8 cellular contexts compared by ENCODE assay signal in genomic region chr3:169769287-169770181, GRCh38. TPM values are rescaled to one million over a fixed set of nuclear protein-coding genes. Genes with fewer than 3 reads are reported as not detected.
DNase-seq lines count a peak whose midpoint lies in the region; ATAC-seq and TF ChIP-seq lines count a peak whose summit lies in the region.

TSS of gene ACTRT3 (minus strand) at chr3:169769561. CDS start at chr3:169769520, 41 bp downstream.

- H3K27me3 ChIP-seq in BJ (ENCODE audit: control insufficient read depth, insufficient read depth, low read length): no peaks in the 10 kb centered on the region
- no peaks in the 10 kb centered on the region for H3K27me3 ChIP-seq in HUES48 (ENCODE audit: control insufficient read depth, insufficient read depth, low read length)
- no peaks in the 10 kb centered on the region for H3K27me3 ChIP-seq in cardiac muscle cell
- no peaks in the 10 kb centered on the region for H3K27me3 ChIP-seq in transverse colon

- peak within 1 kb of the TSS; percentile 84 for H3K27ac Mint-ChIP-seq in activated naive CD8-positive, alpha-beta T cell treated with anti-CD3 and anti-CD28 coated beads for 36 hours
- H3K27ac Mint-ChIP-seq in osteocyte (ENCODE audit: unreplicated experiment): peak within 1 kb of the TSS; percentile 92

- in situ Hi-C loops in transverse colon (cut with MboI; ENCODE audit: low pct_ligation_motif_present in 1 of 4, low pct_unique_long_range_greater_than_20kb in 1 of 4, low sequenced_read_pairs in 3 of 4): no loop called here

- ATAC-seq in GM19438 (IDR thresholded peaks at IDR 0.05; ENCODE audit: low read depth, unreplicated experiment): peak; percentile 16
- peak; percentile 33 for ATAC-seq in SK-N-SH treated with all-trans-retinoic acid at 6 μM for 48 hours

- no peaks in the 10 kb centered on the region for H3K36me3 ChIP-seq in BJ (ENCODE audit: control insufficient read depth, insufficient read depth, low read length)
- H3K36me3 ChIP-seq in HUES48 (ENCODE audit: control insufficient read depth, insufficient read depth, low read length): peaks cover 10% of the 10 kb centered on the region; the same call in 1 of the 2 replicates
- H3K36me3 ChIP-seq in cardiac muscle cell: peaks cover 4% of the 10 kb centered on the region
- peaks cover 0 to under 1% (median 0%) of the 10 kb centered on the region in 4 donors for H3K36me3 ChIP-seq in transverse colon

- H3K4me3 ChIP-seq in BJ (ENCODE audit: low read depth, low read length) (peak within 1 kb of the TSS; percentile 52), HUES48 (ENCODE audit: low read depth, low read length) (peak within 1 kb of the TSS; percentile 91), cardiac muscle cell (peak within 1 kb of the TSS; percentile 49), transverse colon (peak within 1 kb of the TSS; percentile 37 to 75 (median 48))

- peaks cover 9% of the 10 kb centered on the region for H3K27me3 Mint-ChIP-seq in activated naive CD8-positive, alpha-beta T cell treated with anti-CD3 and anti-CD28 coated beads for 36 hours
- H3K27me3 Mint-ChIP-seq in osteocyte (ENCODE audit: unreplicated experiment): no peaks in the 10 kb centered on the region

- intact Hi-C loops in transverse colon (cut with DNase I; ENCODE audit: low total_unique reads): loop anchor here (10.0 kb wide), 1 partner anchor 195 kb away; the partner anchor contains the start of gene SEC62

- CTCF ChIA-PET in BJ (lab: Yijun Ruan, JAX): interaction anchor here (0.9 kb wide), 1 partner anchor 198 kb away, joined by 4 read pairs; the partner anchor contains the start of gene SEC62

- H3K9ac ChIP-seq in HUES48 (ENCODE audit: low read depth, low read length): peak within 1 kb of the TSS; percentile 61

- peak; percentile 15; the same call in 1 of the 2 replicates for TF ChIP-seq CTCF in BJ (IDR thresholded peaks at IDR 0.05; ENCODE audit: insufficient read depth, low read depth, low read length)
- TF ChIP-seq CTCF in cardiac muscle cell (IDR thresholded peaks at IDR 0.05; ENCODE audit: low read depth, low read length): no peak
- TF ChIP-seq CTCF in osteocyte (IDR thresholded peaks at IDR 0.05): no peak
- TF ChIP-seq CTCF in transverse colon (IDR thresholded peaks at IDR 0.05): no peak

- H3K4me1 ChIP-seq in HUES48 (ENCODE audit: control insufficient read depth, insufficient read depth, low read length) (peaks cover 8% of the 10 kb centered on the region; the same call in 1 of the 2 replicates), cardiac muscle cell (ENCODE audit: low read depth) (peaks cover 9% of the 10 kb centered on the region), transverse colon (peaks cover 8 to 15% (median 9%) of the 10 kb centered on the region in 4 donors)

- H3K9me3 Mint-ChIP-seq in activated naive CD8-positive, alpha-beta T cell treated with anti-CD3 and anti-CD28 coated beads for 36 hours: peaks cover 3% of the 10 kb centered on the region
- peaks cover 5% of the 10 kb centered on the region for H3K9me3 Mint-ChIP-seq in osteocyte (ENCODE audit: unreplicated experiment)

- peaks cover 18% of the 10 kb centered on the region for H3K36me3 Mint-ChIP-seq in activated naive CD8-positive, alpha-beta T cell treated with anti-CD3 and anti-CD28 coated beads for 36 hours
- H3K36me3 Mint-ChIP-seq in osteocyte (ENCODE audit: unreplicated experiment): no peaks in the 10 kb centered on the region

- H3K27ac ChIP-seq in HUES48 (ENCODE audit: low read depth, low read length): peak within 1 kb of the TSS; percentile 75
- peak within 1 kb of the TSS; percentile 56 for H3K27ac ChIP-seq in cardiac muscle cell
- peak within 1 kb of the TSS; percentile 84 to 93 (median 90) for H3K27ac ChIP-seq in transverse colon

- H3K4me3 Mint-ChIP-seq in activated naive CD8-positive, alpha-beta T cell treated with anti-CD3 and anti-CD28 coated beads for 36 hours: peak within 1 kb of the TSS; percentile 85
- peak within 1 kb of the TSS; percentile 84 for H3K4me3 Mint-ChIP-seq in osteocyte (ENCODE audit: unreplicated experiment)

- POLR2A ChIA-PET in BJ (lab: Charles Lee): no interaction called here

- peaks cover 25% of the 10 kb centered on the region for H3K4me1 Mint-ChIP-seq in activated naive CD8-positive, alpha-beta T cell treated with anti-CD3 and anti-CD28 coated beads for 36 hours
- peaks cover 18% of the 10 kb centered on the region for H3K4me1 Mint-ChIP-seq in osteocyte (ENCODE audit: unreplicated experiment)

- no peak for DNase-seq in BJ (ENCODE audit: low read depth)
- DNase-seq in activated naive CD8-positive, alpha-beta T cell treated with anti-CD3 and anti-CD28 coated beads for 36 hours: peak; percentile 74
- DNase-seq in cardiac muscle cell (ENCODE audit: low read depth in 1 of 2, low spot score in 1 of 2): peak; percentile 78 to 82
- peak; percentile 87 for DNase-seq in osteocyte (ENCODE audit: extremely low spot score, unreplicated experiment)
- DNase-seq in transverse colon: peak; percentile 77

- 2 to 4% methylated on average over 8 to 32 of the region's 51 CpGs for WGBS in transverse colon (ENCODE audit: low coverage in 1 of 2), 2 donors

- TF ChIP-seq POLR2A in transverse colon (IDR thresholded peaks at IDR 0.05): peak; percentile 76

- no peak for TF ChIP-seq EP300 in transverse colon (IDR thresholded peaks at IDR 0.05; ENCODE audit: low read depth)

- H3K9me3 ChIP-seq in HUES48 (ENCODE audit: control insufficient read depth, insufficient read depth, low read length) (no peaks in the 10 kb centered on the region), cardiac muscle cell (ENCODE audit: low read depth) (no peaks in the 10 kb centered on the region), transverse colon (no peaks in the 10 kb centered on the region)

TF ChIP-seq in SK-N-SH treated with all-trans-retinoic acid at 6 μM for 48 hours, 23 proteins besides CTCF, POLR2A, EP300 and RAD21:
- no peak for TF ChIP-seq TOX (CRISPR knock-in tag; IDR thresholded peaks at IDR 0.05; ENCODE audit: borderline replicate concordance)
- TF ChIP-seq TCF4 (CRISPR knock-in tag; IDR thresholded peaks at IDR 0.05; ENCODE audit: borderline replicate concordance): no peak
- no peak for TF ChIP-seq ARNTL (CRISPR knock-in tag; IDR thresholded peaks at IDR 0.05; ENCODE audit: borderline replicate concordance, low read depth)
- 0 out of 2 replicates have a peak, but pooled peaks have one; percentile 42 for TF ChIP-seq ZFP3 (CRISPR knock-in tag; IDR thresholded peaks at IDR 0.05)
- TF ChIP-seq RARB (CRISPR knock-in tag; IDR thresholded peaks at IDR 0.05): no peak
- no peak for TF ChIP-seq OSR1 (CRISPR knock-in tag; IDR thresholded peaks at IDR 0.05)

RNA-seq across cellular contexts. Expression of gene ACTRT3, which starts in this region (rescaled TPM):
- 2.3 and 2.9 TPM in 2 replicates for polyA plus RNA-seq in BJ (2011; rRNA removed)
- polyA minus RNA-seq in BJ (2011; rRNA and poly(A)+ RNA removed): 0.98 and 1.5 TPM in 2 replicates
- total RNA-seq in activated naive CD8-positive, alpha-beta T cell treated with anti-CD3 and anti-CD28 coated beads for 36 hours: 1 to 10 TPM; 1.2 to 1.7 TPM
- total RNA-seq in cardiac muscle cell: 1.7 TPM in 2 replicates
- polyA plus RNA-seq in cardiac muscle cell: 1.7 and 2.3 TPM in 2 replicates
- total RNA-seq in osteocyte: 2.5 and 2.7 TPM in 2 replicates
- 1 to 10 TPM in 1 of 4 donors, under 1 TPM in 1, not detected in 2; 0.96 to 2.1 TPM for total RNA-seq in transverse colon
